In genomic region chr15:57554821-57555185, GRCh38 we compare ENCODE assay signal across 14 cellular contexts. TPM values are rescaled to one million over a fixed set of nuclear protein-coding genes. Genes with fewer than 3 reads are reported as not detected.
DNase-seq lines count a peak whose midpoint lies in the region; ATAC-seq and TF ChIP-seq lines count a peak whose summit lies in the region.
"Had no signal": no experiment of that assay in that cellular context is flagged by ENCODE, and none has a peak within 500 bp of the region (broad histone marks: within the 10 kb centered on the region; RNA-seq: fewer than 3 reads in every experiment).

No MANE protein-coding gene starts in this region.

- no peak overlapping the region for H3K4me3 ChIP-seq in heart left ventricle
- H3K4me3 ChIP-seq in neural progenitor cell, result no peak overlapping the region
- H3K4me3 ChIP-seq in upper lobe of right lung, result no peak overlapping the region
- H3K4me3 ChIP-seq: mucosa of descending colon had no signal

- H2AFZ ChIP-seq in neural progenitor cell (replicated peaks), result peak overlapping the region; percentile 97

- intact Hi-C loops in heart left ventricle (cut with DNase I), result loop anchor here in 7 of 10 donors (5.0 to 10.0 kb wide), 9 partner anchors 150 to 517 kb away; partner anchors contain the start of genes ALDH1A2 (in 4 of the 7) and POLR2M (in 2 of the 7)
- intact Hi-C loops in Right ventricle myocardium superior (cut with DNase I), result loop anchor here (5.0 to 10.0 kb wide), 2 partner anchors 307 to 520 kb away; no protein-coding TSS in a partner anchor
- intact Hi-C loops in upper lobe of right lung (cut with DNase I), result no loop called here
- intact Hi-C loops in activated CD8-positive, alpha-beta T cell treated with anti-CD3 and anti-CD28 coated beads for 36 hours (cut with micrococcal nuclease), result no loop called here

- H3K9ac ChIP-seq in neural progenitor cell, result no peak overlapping the region

- no peaks in the 10 kb centered on the region for H4K20me1 ChIP-seq in neural progenitor cell (ENCODE audit: low read depth)

- H3K27me3 ChIP-seq in heart left ventricle (no peaks in the 10 kb centered on the region), neural progenitor cell (no peaks in the 10 kb centered on the region), upper lobe of right lung (no peaks in the 10 kb centered on the region)

- POLR2A ChIA-PET in activated CD8-positive, alpha-beta T cell treated with anti-CD3 and anti-CD28 coated beads for 36 hours (lab: Charles Lee), result no interaction called here

- no peak for TF ChIP-seq POLR2A in heart left ventricle (IDR thresholded peaks at IDR 0.05)

- no peak for DNase-seq in heart left ventricle
- no peak for DNase-seq in Right ventricle myocardium superior
- no peak for DNase-seq in endothelial cell (ENCODE audit: low spot score)
- no peak for DNase-seq in neural progenitor cell (ENCODE audit: low spot score)
- DNase-seq in upper lobe of right lung, result no peak
- DNase-seq in stimulated activated CD4-positive, alpha-beta T cell treated with anti-CD3 and anti-CD28 coated beads, Interleukin-1b, Interleukin-23, amount 100 ng/mL, for 48 hours, result no peak
- no peak for DNase-seq in GM19238 (ENCODE audit: insufficient read length, low spot score)
- no peak for DNase-seq in activated CD8-positive, alpha-beta T cell treated with anti-CD3 and anti-CD28 coated beads for 36 hours
- DNase-seq: activated effector memory CD4-positive, alpha-beta T cell treated with anti-CD3 and anti-CD28 coated beads, Interleukin-2, amount 50 U/mL, for 16 hours; GDM1; mucosa of descending colon; NCI-H187 treated with DMSO at 0.1 percent for 48 hours; SIG-M5; stimulated activated CD4-positive, alpha-beta T cell treated with anti-CD3 and anti-CD28 coated beads, Interleukin-2, amount 100 ng/mL, for 24 hours had no signal

- 47 to 56% (median 52%) methylated on average over 4 of the region's 4 CpGs for WGBS in heart left ventricle, 4 donors

- peaks cover 50% of the 10 kb centered on the region for H3K36me3 Mint-ChIP-seq in endothelial cell (ENCODE audit: low read depth, unreplicated experiment)
- no peaks in the 10 kb centered on the region for H3K36me3 Mint-ChIP-seq in neural progenitor cell
- H3K36me3 Mint-ChIP-seq in activated CD8-positive, alpha-beta T cell treated with anti-CD3 and anti-CD28 coated beads for 36 hours (ENCODE audit: low read depth), result no peaks in the 10 kb centered on the region

- peaks cover 67% of the 10 kb centered on the region for H3K4me1 Mint-ChIP-seq in endothelial cell (ENCODE audit: unreplicated experiment)
- H3K4me1 Mint-ChIP-seq in neural progenitor cell, result peaks cover 43% of the 10 kb centered on the region
- no peaks in the 10 kb centered on the region for H3K4me1 Mint-ChIP-seq in activated CD8-positive, alpha-beta T cell treated with anti-CD3 and anti-CD28 coated beads for 36 hours (ENCODE audit: low read depth)

- H3K4me1 ChIP-seq in heart left ventricle, result peaks cover 8 to 60% (median 54%) of the 10 kb centered on the region in 12 donors
- H3K4me1 ChIP-seq in neural progenitor cell, result peaks cover 28% of the 10 kb centered on the region
- peaks cover 31% of the 10 kb centered on the region for H3K4me1 ChIP-seq in upper lobe of right lung

- H3K27ac Mint-ChIP-seq in endothelial cell (ENCODE audit: unreplicated experiment), result peak overlapping the region; percentile 64
- H3K27ac Mint-ChIP-seq in neural progenitor cell, result peak overlapping the region; percentile 23
- no peak overlapping the region for H3K27ac Mint-ChIP-seq in activated CD8-positive, alpha-beta T cell treated with anti-CD3 and anti-CD28 coated beads for 36 hours

- peaks cover 19% of the 10 kb centered on the region for H3F3A ChIP-seq in neural progenitor cell (ENCODE audit: low read depth)

- H3K9me3 Mint-ChIP-seq in endothelial cell (ENCODE audit: unreplicated experiment) (no peaks in the 10 kb centered on the region), neural progenitor cell (peaks cover 3% of the 10 kb centered on the region)
- H3K9me3 Mint-ChIP-seq in activated CD8-positive, alpha-beta T cell treated with anti-CD3 and anti-CD28 coated beads for 36 hours, result peaks cover 3% of the 10 kb centered on the region

- H3K4me2 ChIP-seq in neural progenitor cell, result no peak overlapping the region

- H3K27ac ChIP-seq in heart left ventricle (peak overlapping the region; percentile 30 to 94 (median 84)), neural progenitor cell (peak overlapping the region; percentile 51), upper lobe of right lung (peak overlapping the region; percentile 70)

- TF ChIP-seq CTCF in heart left ventricle (IDR thresholded peaks at IDR 0.05) (no peak), endothelial cell (IDR thresholded peaks at IDR 0.05; ENCODE audit: unreplicated experiment) (no peak), neural progenitor cell (IDR thresholded peaks at IDR 0.05) (no peak), upper lobe of right lung (IDR thresholded peaks at IDR 0.05) (no peak)
- no peak for TF ChIP-seq CTCF in activated CD8-positive, alpha-beta T cell treated with anti-CD3 and anti-CD28 coated beads for 36 hours (IDR thresholded peaks at IDR 0.05)

- H3K36me3 ChIP-seq in heart left ventricle (no peaks in the 10 kb centered on the region), neural progenitor cell (no peaks in the 10 kb centered on the region), upper lobe of right lung (no peaks in the 10 kb centered on the region)

- no peak for ATAC-seq in heart left ventricle
- ATAC-seq in Right ventricle myocardium superior (ENCODE audit: poor library complexity), result no peak
- no peak for ATAC-seq in upper lobe of right lung
- ATAC-seq in activated CD8-positive, alpha-beta T cell treated with anti-CD3 and anti-CD28 coated beads for 36 hours, result no peak
- ATAC-seq: mucosa of descending colon had no signal

- CTCF ChIA-PET in activated CD8-positive, alpha-beta T cell treated with anti-CD3 and anti-CD28 coated beads for 36 hours (lab: Charles Lee), result interaction anchor here (1.3 kb wide), 1 partner anchor 13 kb away, joined by 4 read pairs; no protein-coding TSS in a partner anchor

- no peaks in the 10 kb centered on the region for H3K79me2 ChIP-seq in neural progenitor cell (ENCODE audit: low read depth)

- H3K4me3 Mint-ChIP-seq in endothelial cell (ENCODE audit: unreplicated experiment) (peak overlapping the region; percentile 13), neural progenitor cell (no peak overlapping the region)
- no peak overlapping the region for H3K4me3 Mint-ChIP-seq in activated CD8-positive, alpha-beta T cell treated with anti-CD3 and anti-CD28 coated beads for 36 hours

- H3K27me3 Mint-ChIP-seq in endothelial cell (ENCODE audit: unreplicated experiment) (peaks cover 20% of the 10 kb centered on the region), neural progenitor cell (ENCODE audit: insufficient read depth, low read depth) (peaks cover 2% of the 10 kb centered on the region)
- H3K27me3 Mint-ChIP-seq in activated CD8-positive, alpha-beta T cell treated with anti-CD3 and anti-CD28 coated beads for 36 hours, result peaks cover 5% of the 10 kb centered on the region

- H3K9me3 ChIP-seq in heart left ventricle, result no peaks in the 10 kb centered on the region
- H3K9me3 ChIP-seq in neural progenitor cell (ENCODE audit: low read depth), result no peaks in the 10 kb centered on the region
- no peaks in the 10 kb centered on the region for H3K9me3 ChIP-seq in upper lobe of right lung
- H3K9me3 ChIP-seq: mucosa of descending colon had no signal

RNA-seq across cellular contexts. Expression of gene MYZAP, which starts 36.9 kb away (rescaled TPM):
- 1,000 to 10,000 TPM in 2 of 9 donors, 100 to 1,000 TPM in 7; 359 to 1,065 (median 670) TPM for total RNA-seq in heart left ventricle
- polyA plus RNA-seq in heart left ventricle, result 100 to 1,000 TPM; 280 to 506 TPM
- total RNA-seq in Right ventricle myocardium superior, result 966 TPM
- total RNA-seq in endothelial cell (ENCODE audit: unreplicated experiment), result 55.3 TPM
- total RNA-seq in neural progenitor cell (ENCODE audit: low replicate concordance), result 0.09 TPM in 1 of 2 replicates, not detected in the other
- total RNA-seq in upper lobe of right lung, result 30.9 TPM
- total RNA-seq in activated CD8-positive, alpha-beta T cell treated with anti-CD3 and anti-CD28 coated beads for 36 hours, result not detected

Comparison
In these comparisons a context has a peak if more than half of its experiments do, and no peak if none do; other contexts are left out.
1. RNA of gene MYZAP, which starts 36.9 kb away (total RNA-seq): 966 TPM in Right ventricle myocardium superior (single experiment), 359 to 1,065 TPM in heart left ventricle, 55.3 TPM in endothelial cell (single experiment) and 30.9 TPM in upper lobe of right lung (single experiment); 0.09 TPM in neural progenitor cell and not detected in activated CD8-positive, alpha-beta T cell treated with anti-CD3 and anti-CD28 coated beads for 36 hours; every median in the first group is over 10 times any median in the second.
2. intact Hi-C loops: an anchor here in heart left ventricle (5.0 to 10.0 kb wide) and Right ventricle myocardium superior (5.0 to 10.0 kb wide); none called in upper lobe of right lung and activated CD8-positive, alpha-beta T cell treated with anti-CD3 and anti-CD28 coated beads for 36 hours.
3. Peak in every context shown above with its lines, with median percentiles within 50 percentile points of each other: H3K27ac ChIP-seq.